9 cellular contexts compared by ENCODE assay signal in the genomic region with DNA sequence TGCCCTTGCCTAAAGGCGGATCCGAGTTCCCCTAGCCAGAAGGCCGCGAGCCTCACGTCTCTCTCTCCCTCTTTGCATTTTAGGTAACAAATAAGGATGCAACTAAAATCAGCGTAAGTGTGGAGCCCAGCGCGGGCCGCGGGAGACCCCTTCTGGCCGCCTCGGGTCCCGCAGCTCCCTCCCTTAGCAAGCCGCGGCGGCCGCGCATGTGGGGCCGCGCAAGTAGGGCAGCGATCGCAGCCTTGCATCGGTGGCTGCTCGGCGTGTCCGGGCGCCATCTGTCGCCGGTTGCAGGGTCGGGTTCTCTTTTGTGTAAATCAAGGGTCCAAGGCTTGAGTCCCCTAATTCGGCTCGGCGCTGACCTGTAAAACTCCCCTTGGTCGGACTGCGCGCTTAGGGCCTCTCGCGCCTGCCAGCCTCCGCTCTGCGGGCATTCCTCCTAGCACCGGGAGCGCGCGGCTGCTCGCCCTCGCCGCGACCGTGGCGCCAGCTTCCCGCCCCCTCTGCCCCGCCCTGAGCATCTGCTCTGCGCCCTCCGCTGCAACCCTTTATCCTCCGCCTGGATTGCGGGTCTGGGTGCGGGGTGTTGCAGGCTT. TPM values are rescaled to one million over a fixed set of nuclear protein-coding genes. Genes with fewer than 3 reads are reported as not detected.
A peak's percentile ranks its signal among the peaks of the same experiment; 100 is the strongest.
DNase-seq lines count a peak whose midpoint lies in the region; ATAC-seq, FAIRE-seq and TF ChIP-seq lines count a peak whose summit lies in the region.
"Had no signal": no experiment of that assay in that cellular context is flagged by ENCODE, and none has a peak within 500 bp of the region (broad histone marks: within the 10 kb centered on the region; RNA-seq: fewer than 3 reads in every experiment).

No MANE protein-coding gene starts in this region.

- H3K4me1 Mint-ChIP-seq in naive thymus-derived CD8-positive, alpha-beta T cell, result peaks cover 20 to 41% (median 30%) of the 10 kb centered on the region in 4 donors
- peaks cover 20% of the 10 kb centered on the region for H3K4me1 Mint-ChIP-seq in stimulated activated memory B cell treated with anti-CD40 and anti-IgM and Interleukin-4, amounts not matched to agents 10 μg/mL and 1 μg/mL and 100 μg/mL, for 72 hours
- no peaks in the 10 kb centered on the region for H3K4me1 Mint-ChIP-seq in Caco-2 (ENCODE audit: low read depth, unreplicated experiment)

- H3K4me1 ChIP-seq in esophagus squamous epithelium, result peaks cover 30 to 58% (median 34%) of the 10 kb centered on the region in 3 donors
- no peaks in the 10 kb centered on the region for H3K4me1 ChIP-seq in Caco-2

- H3K9me3 ChIP-seq in esophagus squamous epithelium (no peaks in the 10 kb centered on the region), Caco-2 (peaks cover 6% of the 10 kb centered on the region; the same call in 1 of the 2 replicates)

- BruUV-seq in Caco-2 (replicated peaks; lab: Mats Ljungman, UMichigan), result no TSS peak

- no peak for TF ChIP-seq POLR2A in esophagus squamous epithelium (IDR thresholded peaks at IDR 0.05)

- intact Hi-C loops in esophagus squamous epithelium (cut with DNase I) (no loop called here), Caco-2 (cut with micrococcal nuclease; ENCODE audit: unreplicated experiment) (no loop called here)

- peak; percentile 77 for DNase-seq in D721Med (ENCODE audit: insufficient read length, low spot score)
- DNase-seq in H7, result peak; percentile 95
- peak; percentile 99 for DNase-seq in NCI-H2227 treated with DMSO at 0.1 percent for 48 hours (lab: John Stamatoyannopoulos, UW)
- DNase-seq in activated CD8-positive, alpha-beta memory T cell treated with anti-CD3 and anti-CD28 coated beads, Interleukin-2, amount 50 U/mL, for 48 hours, result peak; percentile 90
- no peak for DNase-seq in esophagus squamous epithelium (lab: John Stamatoyannopoulos, UW)
- DNase-seq in naive thymus-derived CD8-positive, alpha-beta T cell, result peak; percentile 4 to 68 (median 26)
- no peak for DNase-seq in Caco-2

- POLR2A ChIA-PET in naive thymus-derived CD8-positive, alpha-beta T cell (lab: Charles Lee), result no interaction called here
- POLR2A ChIA-PET in Caco-2 (lab: Charles Lee), result no interaction called here

- H3K36me3 ChIP-seq in H7 (replicated peaks; ENCODE audit: control insufficient read depth, insufficient read depth, low read length) (no peaks in the 10 kb centered on the region), esophagus squamous epithelium (no peaks in the 10 kb centered on the region), Caco-2 (ENCODE audit: control insufficient read depth, insufficient read depth, low read length) (no peaks in the 10 kb centered on the region)

- H3K27ac ChIP-seq in esophagus squamous epithelium, result no peak overlapping the region

- H3K27me3 ChIP-seq in H7 (ENCODE audit: control insufficient read depth, insufficient read depth, low read length) (peaks cover 82% of the 10 kb centered on the region), esophagus squamous epithelium (peaks cover 16 to 100% (median 43%) of the 10 kb centered on the region in 4 donors), Caco-2 (replicated peaks; ENCODE audit: control insufficient read depth, insufficient read depth, low read length) (no peaks in the 10 kb centered on the region)

- ATAC-seq in naive thymus-derived CD8-positive, alpha-beta T cell, result peak; percentile 68 to 83
- ATAC-seq in stimulated activated memory B cell treated with anti-CD40 and anti-IgM and Interleukin-4, amounts not matched to agents 10 μg/mL and 1 μg/mL and 100 μg/mL, for 72 hours, result no peak

- H3K4me3 Mint-ChIP-seq in naive thymus-derived CD8-positive, alpha-beta T cell, result peak overlapping the region; percentile 42 to 85 (median 72)
- H3K4me3 Mint-ChIP-seq in stimulated activated memory B cell treated with anti-CD40 and anti-IgM and Interleukin-4, amounts not matched to agents 10 μg/mL and 1 μg/mL and 100 μg/mL, for 72 hours, result peak overlapping the region; percentile 53
- H3K4me3 Mint-ChIP-seq in Caco-2 (ENCODE audit: unreplicated experiment), result no peak overlapping the region

- 1 to 2% methylated on average over 9 to 12 of the region's 57 CpGs for WGBS in esophagus squamous epithelium, 2 donors

- CTCF ChIA-PET in Caco-2 (lab: Charles Lee), result no interaction called here

- H3K27me3 Mint-ChIP-seq in naive thymus-derived CD8-positive, alpha-beta T cell, result peaks cover 25 to 84% (median 56%) of the 10 kb centered on the region in 5 donors
- H3K27me3 Mint-ChIP-seq in stimulated activated memory B cell treated with anti-CD40 and anti-IgM and Interleukin-4, amounts not matched to agents 10 μg/mL and 1 μg/mL and 100 μg/mL, for 72 hours, result peaks cover 86% of the 10 kb centered on the region
- H3K27me3 Mint-ChIP-seq in Caco-2 (ENCODE audit: insufficient read depth, unreplicated experiment), result no peaks in the 10 kb centered on the region

- no peak overlapping the region for H3K27ac Mint-ChIP-seq in naive thymus-derived CD8-positive, alpha-beta T cell
- H3K27ac Mint-ChIP-seq in stimulated activated memory B cell treated with anti-CD40 and anti-IgM and Interleukin-4, amounts not matched to agents 10 μg/mL and 1 μg/mL and 100 μg/mL, for 72 hours, result no peak overlapping the region
- no peak overlapping the region for H3K27ac Mint-ChIP-seq in Caco-2 (ENCODE audit: unreplicated experiment)

- peak overlapping the region; percentile 47 for H3K4me3 ChIP-seq in H7 (ENCODE audit: insufficient read depth, low read depth, low read length)
- peak overlapping the region in 3 of 4 donors; percentile 18 to 57 (median 33) for H3K4me3 ChIP-seq in esophagus squamous epithelium
- H3K4me3 ChIP-seq in Caco-2 (ENCODE audit: low read depth, low read length), result no peak overlapping the region

- peak; percentile 60 for TF ChIP-seq CTCF in D721Med (IDR thresholded peaks at IDR 0.05; ENCODE audit: insufficient read depth, missing control alignments)
- TF ChIP-seq CTCF in esophagus squamous epithelium (IDR thresholded peaks at IDR 0.05), result peak in 5 of 6 experiments; percentile 34 to 67 (median 62)
- TF ChIP-seq CTCF in Caco-2 (IDR thresholded peaks at IDR 0.05; ENCODE audit: insufficient read depth in 1 of 2, low read depth in 1 of 2, low read length in 1 of 2, severe bottlenecking in 1 of 2, unreplicated experiment in 1 of 2), result no peak

- FAIRE-seq in D721Med (lab: Jason Lieb, UNC), result no peak

- peaks cover 0 to 3% (median 0%) of the 10 kb centered on the region in 9 donors for H3K9me3 Mint-ChIP-seq in naive thymus-derived CD8-positive, alpha-beta T cell
- peaks cover 2% of the 10 kb centered on the region for H3K9me3 Mint-ChIP-seq in stimulated activated memory B cell treated with anti-CD40 and anti-IgM and Interleukin-4, amounts not matched to agents 10 μg/mL and 1 μg/mL and 100 μg/mL, for 72 hours
- H3K9me3 Mint-ChIP-seq in Caco-2 (ENCODE audit: unreplicated experiment), result no peaks in the 10 kb centered on the region

- peaks cover 0 to 5% (median 0%) of the 10 kb centered on the region in 3 donors for H3K36me3 Mint-ChIP-seq in naive thymus-derived CD8-positive, alpha-beta T cell
- H3K36me3 Mint-ChIP-seq in stimulated activated memory B cell treated with anti-CD40 and anti-IgM and Interleukin-4, amounts not matched to agents 10 μg/mL and 1 μg/mL and 100 μg/mL, for 72 hours, result peaks cover 6% of the 10 kb centered on the region
- peaks cover 6% of the 10 kb centered on the region for H3K36me3 Mint-ChIP-seq in Caco-2 (ENCODE audit: insufficient read depth, unreplicated experiment)

RNA-seq across cellular contexts. Expression of a gene that starts 2.7 kb away (rescaled TPM):
- 0.48 and 0.96 TPM in 2 replicates for total RNA-seq in H7 (2014; rRNA removed; shearing (Covaris generic))
- total RNA-seq in esophagus squamous epithelium (not detected), Caco-2 (2022) (not detected in 2 replicates)
- not detected for total RNA-seq in naive thymus-derived CD8-positive, alpha-beta T cell
- under 1 TPM in 1 of 3 donors, not detected in 2; 0.40 TPM for polyA plus RNA-seq in naive thymus-derived CD8-positive, alpha-beta T cell
- total RNA-seq: activated CD8-positive, alpha-beta memory T cell treated with anti-CD3 and anti-CD28 coated beads for 36 hours had no signal

Comparison
In these comparisons a context has a peak if more than half of its experiments do, and no peak if none do; other contexts are left out.
1. DNase-seq: peak in D721Med (single experiment), H7 (single experiment), NCI-H2227 treated with DMSO at 0.1 percent for 48 hours (single experiment), activated CD8-positive, alpha-beta memory T cell treated with anti-CD3 and anti-CD28 coated beads, Interleukin-2, amount 50 U/mL, for 48 hours (single experiment) and naive thymus-derived CD8-positive, alpha-beta T cell (10 of 10); none in esophagus squamous epithelium (single experiment) and Caco-2 (0 of 2).
2. CTCF ChIP-seq: peak in D721Med (single experiment) and esophagus squamous epithelium (5 of 6); none in Caco-2 (0 of 2).